Comparison of ENCODE assay signal across 1 cellular context in genomic region chr1:66168919-66169725, GRCh38.
TF ChIP-seq lines count a peak whose summit lies in the region.

No MANE protein-coding gene starts in this region.

TF ChIP-seq in IMR-90, 13 proteins besides CTCF, POLR2A, EP300 and RAD21:
- TF ChIP-seq USF2 (IDR thresholded peaks at IDR 0.05; ENCODE audit: low read depth, low read length) (no peak), RFX5 (IDR thresholded peaks at IDR 0.05; ENCODE audit: low read depth, low read length) (no peak), MXI1 (IDR thresholded peaks at IDR 0.05; ENCODE audit: borderline replicate concordance, low read depth, low read length) (no peak)
TF ChIP-seq in IMR-90: peak in this region for 0.
